ENCODE assay signal across 8 cellular contexts in the genomic region with DNA sequence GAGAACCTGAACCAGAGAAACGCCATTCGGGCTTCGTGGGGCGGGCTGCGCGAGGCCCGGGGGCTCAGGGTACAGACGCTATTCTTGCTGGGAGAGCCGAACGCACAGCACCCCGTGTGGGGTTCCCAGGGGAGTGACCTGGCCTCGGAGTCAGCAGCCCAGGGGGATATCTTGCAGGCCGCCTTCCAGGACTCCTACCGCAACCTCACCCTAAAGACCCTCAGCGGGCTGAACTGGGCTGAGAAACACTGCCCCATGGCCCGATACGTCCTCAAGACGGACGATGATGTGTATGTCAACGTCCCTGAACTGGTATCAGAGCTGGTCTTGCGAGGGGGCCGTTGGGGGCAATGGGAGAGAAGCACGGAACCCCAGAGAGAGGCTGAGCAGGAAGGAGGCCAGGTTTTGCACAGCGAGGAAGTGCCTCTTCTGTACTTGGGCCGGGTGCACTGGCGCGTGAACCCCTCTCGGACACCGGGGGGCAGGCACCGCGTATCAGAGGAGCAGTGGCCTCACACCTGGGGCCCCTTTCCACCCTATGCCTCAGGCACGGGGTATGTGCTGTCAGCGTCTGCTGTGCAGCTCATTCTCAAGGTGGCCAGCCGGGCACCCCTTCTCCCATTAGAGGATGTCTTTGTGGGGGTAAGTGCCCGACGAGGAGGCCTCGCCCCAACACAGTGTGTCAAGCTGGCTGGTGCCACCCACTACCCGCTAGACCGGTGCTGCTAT. TPM values are rescaled to one million over a fixed set of nuclear protein-coding genes. Genes with fewer than 3 reads are reported as not detected.
A peak's percentile ranks its signal among the peaks of the same experiment; 100 is the strongest.
DNase-seq lines count a peak whose midpoint lies in the region; ATAC-seq and TF ChIP-seq lines count a peak whose summit lies in the region.

No MANE protein-coding gene starts in this region.

- H3K36me3 ChIP-seq in DND-41 (ENCODE audit: insufficient read depth, low read length) (peaks cover 87% of the 10 kb centered on the region), prostate gland (no peaks in the 10 kb centered on the region)

- DNase-seq in DND-41 (peak; percentile 53), fibroblast of villous mesenchyme (ENCODE audit: low read depth) (no peak), prostate gland (ENCODE audit: low spot score) (no peak), AML-193 (lab: John Stamatoyannopoulos, UW) (no peak), NCI-H1930 (lab: John Stamatoyannopoulos, UW) (no peak), occipital lobe (lab: John Stamatoyannopoulos, UW) (no peak)
- no peak for DNase-seq in activated T-cell treated with anti-CD3 and anti-CD28 coated beads, Interleukin-2, amount 50 U/mL, for 24 hours

- H2AFZ ChIP-seq in DND-41 (ENCODE audit: low read depth, low read length), result peak overlapping the region; percentile 77; the same call in 1 of the 2 replicates

- peak overlapping the region; percentile 83 for H3K27ac ChIP-seq in DND-41 (ENCODE audit: low read length)
- H3K27ac ChIP-seq in prostate gland, result peak overlapping the region; percentile 87

- peak overlapping the region; percentile 78 for H3K4me2 ChIP-seq in DND-41 (ENCODE audit: insufficient read depth, low read length)

- peaks cover 44% of the 10 kb centered on the region for H4K20me1 ChIP-seq in DND-41 (ENCODE audit: insufficient read depth, low read length)

- ATAC-seq in DND-41 (ENCODE audit: insufficient read depth, low read depth) (peak; percentile 20; the same call in 2 of the 3 replicates), HG03045 (IDR thresholded peaks at IDR 0.05; ENCODE audit: unreplicated experiment) (peak; percentile 4)

- no peak for TF ChIP-seq POLR2A in prostate gland (IDR thresholded peaks at IDR 0.05)

- H3K36me3 Mint-ChIP-seq in activated T-cell treated with anti-CD3 and anti-CD28 coated beads, Interleukin-2, amount 50 U/mL, for 24 hours (ENCODE audit: low read depth), result peaks cover 93% of the 10 kb centered on the region

- H3K27ac Mint-ChIP-seq in activated T-cell treated with anti-CD3 and anti-CD28 coated beads, Interleukin-2, amount 50 U/mL, for 24 hours, result peak overlapping the region; percentile 93

- H3K79me2 ChIP-seq in DND-41 (ENCODE audit: insufficient read depth, low read length), result peaks cover 37% of the 10 kb centered on the region

- H3K4me1 ChIP-seq in DND-41 (ENCODE audit: insufficient read depth, low read length), result peaks cover 54% of the 10 kb centered on the region
- peaks cover 28% of the 10 kb centered on the region for H3K4me1 ChIP-seq in prostate gland (replicated peaks)

- H3K27me3 ChIP-seq in DND-41 (ENCODE audit: insufficient read depth, low read length, poor library complexity), result no peaks in the 10 kb centered on the region
- H3K27me3 ChIP-seq in prostate gland (replicated peaks; ENCODE audit: insufficient read depth), result no peaks in the 10 kb centered on the region

- H3K9me3 ChIP-seq in DND-41 (ENCODE audit: insufficient read depth, low read length, severe bottlenecking) (no peaks in the 10 kb centered on the region), prostate gland (no peaks in the 10 kb centered on the region)

- no peaks in the 10 kb centered on the region for H3K27me3 Mint-ChIP-seq in activated T-cell treated with anti-CD3 and anti-CD28 coated beads, Interleukin-2, amount 50 U/mL, for 24 hours

- H3K4me1 Mint-ChIP-seq in activated T-cell treated with anti-CD3 and anti-CD28 coated beads, Interleukin-2, amount 50 U/mL, for 24 hours (ENCODE audit: low read depth), result peaks cover 51% of the 10 kb centered on the region

- H3K9ac ChIP-seq in DND-41 (ENCODE audit: low read depth, low read length), result peak overlapping the region; percentile 75

- H3K4me3 Mint-ChIP-seq in activated T-cell treated with anti-CD3 and anti-CD28 coated beads, Interleukin-2, amount 50 U/mL, for 24 hours, result peak overlapping the region; percentile 78

- H3K4me3 ChIP-seq in DND-41 (ENCODE audit: low read depth in 1 of 2, low read length in 2 of 2), result peak overlapping the region; percentile 19 to 66; a peak in 3 of 4 replicates
- H3K4me3 ChIP-seq in fibroblast of villous mesenchyme (ENCODE audit: low read depth, low read length), result peak overlapping the region; percentile 68
- H3K4me3 ChIP-seq in prostate gland, result peak overlapping the region; percentile 55 to 74

- no peaks in the 10 kb centered on the region for H3K9me3 Mint-ChIP-seq in activated T-cell treated with anti-CD3 and anti-CD28 coated beads, Interleukin-2, amount 50 U/mL, for 24 hours

- peak; percentile 56 for TF ChIP-seq CTCF in DND-41 (IDR thresholded peaks at IDR 0.05; ENCODE audit: borderline replicate concordance, extremely low read depth, low read length, poor library complexity, severe bottlenecking)
- TF ChIP-seq CTCF in fibroblast of villous mesenchyme (IDR thresholded peaks at IDR 0.05; ENCODE audit: insufficient read depth, low read depth, low read length), result no peak
- TF ChIP-seq CTCF in prostate gland (IDR thresholded peaks at IDR 0.05), result no peak

- intact Hi-C loops in prostate gland (cut with DNase I), result no loop called here

- 56% methylated on average over 39 of the region's 39 CpGs for WGBS in prostate gland

RNA-seq across cellular contexts. Expression of a gene that starts 0.9 kb away (rescaled TPM):
- total RNA-seq in fibroblast of villous mesenchyme, result 2.6 and 5.5 TPM in 2 replicates
- total RNA-seq in prostate gland, result 10 to 100 TPM; 15.8 to 21.4 TPM
- 12.5 TPM for total RNA-seq in occipital lobe

RNA-seq across cellular contexts. Expression of a gene that starts 6.0 kb away (rescaled TPM):
- total RNA-seq in fibroblast of villous mesenchyme, result 1,877 and 2,083 TPM in 2 replicates
- 1,000 to 10,000 TPM; 1,990 to 4,594 TPM for total RNA-seq in prostate gland
- total RNA-seq in occipital lobe, result 3,778 TPM

RNA-seq across cellular contexts. Expression of a gene that starts 6.2 kb away (rescaled TPM):
- total RNA-seq in fibroblast of villous mesenchyme (35.4 and 38.9 TPM in 2 replicates), prostate gland (10 to 100 TPM; 42.2 to 55.0 TPM), occipital lobe (35.1 TPM)

RNA-seq across cellular contexts. Expression of a gene that starts 11.2 kb away (rescaled TPM):
- total RNA-seq in fibroblast of villous mesenchyme (99.7 and 108 TPM in 2 replicates), prostate gland (10 to 100 TPM; 41.3 to 47.2 TPM), occipital lobe (42.6 TPM)

RNA-seq across cellular contexts. Expression of a gene that starts 11.6 kb away (rescaled TPM):
- total RNA-seq in fibroblast of villous mesenchyme (26.4 and 34.5 TPM in 2 replicates), prostate gland (10 to 100 TPM; 24.1 to 59.7 TPM), occipital lobe (27.0 TPM)
